15 cellular contexts compared by ENCODE assay signal in genomic region chr18:53153281-53153680, GRCh38.
A peak's percentile ranks its signal among the peaks of the same experiment; 100 is the strongest.
DNase-seq lines count a peak whose midpoint lies in the region; ATAC-seq, FAIRE-seq and TF ChIP-seq lines count a peak whose summit lies in the region.
"Had no signal": no experiment of that assay in that cellular context is flagged by ENCODE, and none has a peak within 500 bp of the region (broad histone marks: within the 10 kb centered on the region; RNA-seq: fewer than 3 reads in every experiment).

No MANE protein-coding gene starts in this region.

- peak; percentile 26 for TF ChIP-seq CTCF in astrocyte of the spinal cord (IDR thresholded peaks at IDR 0.05; ENCODE audit: low read depth, low read length)
- TF ChIP-seq CTCF in retinal pigment epithelial cell (conservative IDR thresholded peaks at IDR 0.05; ENCODE audit: low read depth, low read length): peak; percentile 31

- no peaks in the 10 kb centered on the region for H3K27me3 Mint-ChIP-seq in activated naive CD4-positive, alpha-beta T cell treated with anti-CD3 and anti-CD28 coated beads for 36 hours (ENCODE audit: low read depth)
- no peaks in the 10 kb centered on the region for H3K27me3 Mint-ChIP-seq in activated naive CD4-positive, alpha-beta T cell treated with anti-CD3 and anti-CD28 coated beads, Interleukin-2, amount 10 ng/mL, durations not matched to agents 7 days and 5 days

- H3K4me1 Mint-ChIP-seq in activated naive CD4-positive, alpha-beta T cell treated with anti-CD3 and anti-CD28 coated beads for 36 hours (ENCODE audit: low read depth): no peaks in the 10 kb centered on the region
- H3K4me1 Mint-ChIP-seq in activated naive CD4-positive, alpha-beta T cell treated with anti-CD3 and anti-CD28 coated beads, Interleukin-2, amount 10 ng/mL, durations not matched to agents 7 days and 5 days: no peaks in the 10 kb centered on the region
- H3K4me1 Mint-ChIP-seq: stimulated activated effector memory CD8-positive, alpha-beta T cell treated with anti-CD3 and anti-CD28 coated beads, Interleukin-12 subunit alpha, Interleukin-12 subunit beta, amount 100 ng/mL, for 72 hours had no signal

- no peak for ATAC-seq in esophagus mucosa
- ATAC-seq: stimulated activated effector memory CD8-positive, alpha-beta T cell treated with anti-CD3 and anti-CD28 coated beads, Interleukin-12 subunit alpha, Interleukin-12 subunit beta, amount 100 ng/mL, for 72 hours had no signal

- no peaks in the 10 kb centered on the region for H3K36me3 Mint-ChIP-seq in activated naive CD4-positive, alpha-beta T cell treated with anti-CD3 and anti-CD28 coated beads for 36 hours (ENCODE audit: low read depth)
- no peaks in the 10 kb centered on the region for H3K36me3 Mint-ChIP-seq in activated naive CD4-positive, alpha-beta T cell treated with anti-CD3 and anti-CD28 coated beads, Interleukin-2, amount 10 ng/mL, durations not matched to agents 7 days and 5 days
- H3K36me3 Mint-ChIP-seq: stimulated activated effector memory CD8-positive, alpha-beta T cell treated with anti-CD3 and anti-CD28 coated beads, Interleukin-12 subunit alpha, Interleukin-12 subunit beta, amount 100 ng/mL, for 72 hours had no signal

- intact Hi-C loops in activated naive CD4-positive, alpha-beta T cell treated with anti-CD3 and anti-CD28 coated beads for 36 hours (cut with micrococcal nuclease): no loop called here

- FAIRE-seq in frontal cortex (lab: Jason Lieb, UNC): no peak
- FAIRE-seq: GM18507, small intestine had no signal

- CTCF ChIA-PET in activated naive CD4-positive, alpha-beta T cell treated with anti-CD3 and anti-CD28 coated beads for 36 hours (lab: Charles Lee): interaction anchor here (1.1 kb wide), 1 partner anchor 10 kb away, joined by 3 read pairs; no protein-coding TSS in a partner anchor
- CTCF ChIA-PET in activated naive CD4-positive, alpha-beta T cell treated with anti-CD3 and anti-CD28 coated beads, Interleukin-2, amount 10 ng/mL, durations not matched to agents 7 days and 5 days (lab: Charles Lee): interaction anchor here (0.8 kb wide), 1 partner anchor 10 kb away, joined by 3 read pairs; no protein-coding TSS in a partner anchor

- H3K4me3 ChIP-seq in astrocyte of the spinal cord (ENCODE audit: low read depth, low read length) (no peak overlapping the region), retinal pigment epithelial cell (ENCODE audit: low read length) (no peak overlapping the region)
- H3K4me3 ChIP-seq: HAP-1 had no signal

- in situ Hi-C loops in KBM-7 (cut with MboI; ENCODE audit: low pct_unique_long_range_greater_than_20kb, low sequenced_read_pairs) (no loop called here), astrocyte of the spinal cord (cut with HindIII; ENCODE audit: low sequenced_read_pairs) (no loop called here)

- peaks cover 2% of the 10 kb centered on the region for H3K9me3 Mint-ChIP-seq in activated naive CD4-positive, alpha-beta T cell treated with anti-CD3 and anti-CD28 coated beads for 36 hours
- H3K9me3 Mint-ChIP-seq in activated naive CD4-positive, alpha-beta T cell treated with anti-CD3 and anti-CD28 coated beads, Interleukin-2, amount 10 ng/mL, durations not matched to agents 7 days and 5 days: peaks cover 5% of the 10 kb centered on the region

- peak; percentile 10 for DNase-seq in activated naive CD4-positive, alpha-beta T cell treated with anti-CD3 and anti-CD28 coated beads for 36 hours
- DNase-seq in activated naive CD4-positive, alpha-beta T cell treated with anti-CD3 and anti-CD28 coated beads, Interleukin-2, amount 10 ng/mL, durations not matched to agents 7 days and 5 days: no peak
- DNase-seq in KBM-7: peak; percentile 4
- no peak for DNase-seq in astrocyte of the spinal cord (ENCODE audit: low read depth, low spot score)
- no peak for DNase-seq in retinal pigment epithelial cell (ENCODE audit: low read depth)
- DNase-seq in frontal cortex (ENCODE audit: low spot score in 2 of 2): no peak
- DNase-seq in mesenteric fat pad (ENCODE audit: low spot score): no peak
- DNase-seq: activated CD8-positive, alpha-beta memory T cell treated with anti-CD3 and anti-CD28 coated beads, Interleukin-2, amount 50 U/mL, for 48 hours; foreskin melanocyte; NCI-H187 treated with DMSO at 0.1 percent for 48 hours; small intestine had no signal

- no peak overlapping the region for H3K4me3 Mint-ChIP-seq in activated naive CD4-positive, alpha-beta T cell treated with anti-CD3 and anti-CD28 coated beads for 36 hours
- H3K4me3 Mint-ChIP-seq in activated naive CD4-positive, alpha-beta T cell treated with anti-CD3 and anti-CD28 coated beads, Interleukin-2, amount 10 ng/mL, durations not matched to agents 7 days and 5 days: no peak overlapping the region
- H3K4me3 Mint-ChIP-seq: stimulated activated effector memory CD8-positive, alpha-beta T cell treated with anti-CD3 and anti-CD28 coated beads, Interleukin-12 subunit alpha, Interleukin-12 subunit beta, amount 100 ng/mL, for 72 hours had no signal

- H3K27ac Mint-ChIP-seq in activated naive CD4-positive, alpha-beta T cell treated with anti-CD3 and anti-CD28 coated beads for 36 hours: no peak overlapping the region
- no peak overlapping the region for H3K27ac Mint-ChIP-seq in activated naive CD4-positive, alpha-beta T cell treated with anti-CD3 and anti-CD28 coated beads, Interleukin-2, amount 10 ng/mL, durations not matched to agents 7 days and 5 days
- H3K27ac Mint-ChIP-seq: stimulated activated effector memory CD8-positive, alpha-beta T cell treated with anti-CD3 and anti-CD28 coated beads, Interleukin-12 subunit alpha, Interleukin-12 subunit beta, amount 100 ng/mL, for 72 hours had no signal

Comparison
In these comparisons a context has a peak if more than half of its experiments do, and no peak if none do; other contexts are left out.
1. DNase-seq: peak in activated naive CD4-positive, alpha-beta T cell treated with anti-CD3 and anti-CD28 coated beads for 36 hours (single experiment) and KBM-7 (single experiment); none in activated naive CD4-positive, alpha-beta T cell treated with anti-CD3 and anti-CD28 coated beads, Interleukin-2, amount 10 ng/mL, durations not matched to agents 7 days and 5 days (single experiment), astrocyte of the spinal cord (single experiment), retinal pigment epithelial cell (single experiment), frontal cortex (0 of 2) and mesenteric fat pad (single experiment).